19 cellular contexts compared by ENCODE assay signal in the genomic region with DNA sequence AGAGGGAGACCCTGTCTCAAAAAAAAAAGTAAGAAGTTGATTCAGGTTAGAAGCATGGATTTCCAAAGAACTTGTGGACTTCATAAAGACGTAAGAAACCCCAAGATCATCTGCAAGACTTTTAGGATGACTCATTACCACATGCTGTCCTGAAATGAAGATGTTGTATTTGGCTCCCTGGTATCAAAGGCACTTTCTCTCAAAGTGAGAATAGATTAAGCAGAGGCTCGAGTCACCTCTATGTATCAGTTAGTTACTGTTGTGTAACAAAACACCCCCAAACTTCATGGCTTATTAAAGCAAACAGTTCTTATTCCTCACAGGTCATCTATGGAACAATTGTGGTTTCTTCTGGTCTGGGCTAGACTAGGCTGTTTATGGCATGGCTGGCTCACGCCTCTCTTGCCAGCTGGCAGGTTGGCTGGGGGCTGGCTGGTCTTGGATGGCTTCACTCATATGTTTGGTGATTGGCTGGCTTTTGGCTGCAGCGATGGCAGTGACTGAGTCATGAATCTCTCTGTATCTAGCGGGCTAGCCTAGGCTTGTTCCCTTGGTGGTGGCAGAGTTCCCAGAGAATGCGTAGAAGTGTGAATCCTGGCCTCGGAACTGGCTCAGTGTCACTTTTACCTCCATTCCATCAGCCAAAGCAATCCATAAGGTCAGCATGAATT.
DNase-seq lines count a peak whose midpoint lies in the region; ATAC-seq, FAIRE-seq and TF ChIP-seq lines count a peak whose summit lies in the region.
"Had no signal": no experiment of that assay in that cellular context is flagged by ENCODE, and none has a peak within 500 bp of the region (broad histone marks: within the 10 kb centered on the region; RNA-seq: fewer than 3 reads in every experiment).

No MANE protein-coding gene starts in this region.

- no peak overlapping the region for H3K4me2 ChIP-seq in A549

- no peaks in the 10 kb centered on the region for H3K4me1 ChIP-seq in A549
- H3K4me1 ChIP-seq in CD8-positive, alpha-beta memory T cell (ENCODE audit: insufficient read depth, low read length): no peaks in the 10 kb centered on the region
- H3K4me1 ChIP-seq: esophagus muscularis mucosa, tibial nerve had no signal

- H3K27ac Mint-ChIP-seq in CD8-positive, alpha-beta memory T cell: no peak overlapping the region

- DNase-seq in A549 (ENCODE audit: low read depth in 1 of 2, low spot score in 1 of 2) (no peak), GM12865 (ENCODE audit: low read depth) (peak; percentile 13), RWPE1 (ENCODE audit: low spot score) (peak; percentile 85), fibroblast of gingiva (ENCODE audit: low read depth) (peak; percentile 13), cerebellum (ENCODE audit: low spot score) (no peak), T-helper 9 cell (no peak), EL (no peak)
- no peak for DNase-seq in CD8-positive, alpha-beta memory T cell
- DNase-seq: activated CD4-positive, alpha-beta T cell treated with anti-CD3 and anti-CD28 coated beads for 4 hours; anterior cingulate cortex; DMS153; left cardiac atrium; mucosa of descending colon; NCI-H226; occipital lobe; stimulated activated CD4-positive, alpha-beta T cell treated with anti-CD3 and anti-CD28 coated beads, Interleukin-4, amount 100 ng/mL, for 1 hour had no signal

- FAIRE-seq in A549 (lab: Jason Lieb, UNC): no peak

- H3K4me1 Mint-ChIP-seq in CD8-positive, alpha-beta memory T cell: no peaks in the 10 kb centered on the region

- no peak for TF ChIP-seq CTCF in A549 (IDR thresholded peaks at IDR 0.05)
- no peak for TF ChIP-seq CTCF in GM12865 (IDR thresholded peaks at IDR 0.05; ENCODE audit: insufficient read depth, low read depth, low read length, missing control alignments)
- TF ChIP-seq CTCF in RWPE1 (conservative IDR thresholded peaks at IDR 0.05; ENCODE audit: low read depth): no peak

- CTCF ChIA-PET in A549 (lab: Yijun Ruan, JAX) (no interaction called here), RWPE1 (lab: Yijun Ruan, JAX) (interaction anchor here (0.7 kb wide), 1 partner anchor 56 kb away, joined by 3 read pairs; no protein-coding TSS in a partner anchor)
- CTCF ChIA-PET in CD8-positive, alpha-beta memory T cell (lab: Charles Lee): no interaction called here

- TF ChIP-seq POLR2A in A549 (IDR thresholded peaks at IDR 0.05; ENCODE audit: low read length): no peak

- 65% methylated on average over 7 of the region's 7 CpGs for WGBS in A549 (ENCODE audit: missing lambda C conversion rate)

- no peaks in the 10 kb centered on the region for H3K27me3 ChIP-seq in CD8-positive, alpha-beta memory T cell (ENCODE audit: insufficient read depth, low read length, poor library complexity, severe bottlenecking)
- H3K27me3 ChIP-seq: esophagus muscularis mucosa, tibial nerve had no signal

- H3K4me3 Mint-ChIP-seq in CD8-positive, alpha-beta memory T cell: no peak overlapping the region

- no peak overlapping the region for H3K27ac ChIP-seq in A549
- peak overlapping the region; percentile 79 for H3K27ac ChIP-seq in RWPE1
- H3K27ac ChIP-seq in CD8-positive, alpha-beta memory T cell (ENCODE audit: low read depth, low read length): no peak overlapping the region
- H3K27ac ChIP-seq: coronary artery, esophagus muscularis mucosa, tibial nerve had no signal

- peaks cover 11 to 20% of the 10 kb centered on the region in 2 donors for H3K27me3 Mint-ChIP-seq in CD8-positive, alpha-beta memory T cell

- no peaks in the 10 kb centered on the region for H3K36me3 Mint-ChIP-seq in CD8-positive, alpha-beta memory T cell

- H3K4me3 ChIP-seq in A549: no peak overlapping the region
- H3K4me3 ChIP-seq in GM12865 (ENCODE audit: low read depth, low read length): no peak overlapping the region
- no peak overlapping the region for H3K4me3 ChIP-seq in CD8-positive, alpha-beta memory T cell (ENCODE audit: low read length)
- H3K4me3 ChIP-seq: coronary artery, esophagus muscularis mucosa, mucosa of descending colon, tibial nerve had no signal

- TF ChIP-seq RAD21 in A549 (conservative IDR thresholded peaks at IDR 0.05 in 1 of 2, IDR thresholded peaks at IDR 0.05 in 1 of 2): no peak

- H3K9me3 Mint-ChIP-seq in CD8-positive, alpha-beta memory T cell: no peaks in the 10 kb centered on the region

- H3K36me3 ChIP-seq in CD8-positive, alpha-beta memory T cell (ENCODE audit: insufficient read depth, low read length): no peaks in the 10 kb centered on the region
- H3K36me3 ChIP-seq: esophagus muscularis mucosa, tibial nerve had no signal

- H3K9me3 ChIP-seq in A549: peaks cover 13% of the 10 kb centered on the region
- no peaks in the 10 kb centered on the region for H3K9me3 ChIP-seq in CD8-positive, alpha-beta memory T cell (ENCODE audit: low read length)
- H3K9me3 ChIP-seq: mucosa of descending colon had no signal

- no peak for ATAC-seq in A549
- ATAC-seq: left cardiac atrium, mucosa of descending colon had no signal

- POLR2A ChIA-PET in A549 (lab: Yijun Ruan, JAX): no interaction called here
- POLR2A ChIA-PET in RWPE1 (lab: Yijun Ruan, JAX; ENCODE audit: low non-redundant PET): no interaction called here
- POLR2A ChIA-PET in CD8-positive, alpha-beta memory T cell (lab: Charles Lee): no interaction called here

- TF ChIP-seq EP300 in A549 (IDR thresholded peaks at IDR 0.05): no peak

TF ChIP-seq in A549, 52 proteins besides CTCF, POLR2A, EP300 and RAD21:
- TF ChIP-seq FOSL2 (IDR thresholded peaks at IDR 0.05) (no peak), FOSL2 (CRISPR knock-in tag; IDR thresholded peaks at IDR 0.05) (peak; percentile 3; the same call in 1 of the 2 replicates), ZC3H11A (IDR thresholded peaks at IDR 0.05) (no peak), CBX2 (IDR thresholded peaks at IDR 0.05; ENCODE audit: borderline replicate concordance, low read depth) (no peak)
- TF ChIP-seq, protein P1, sequence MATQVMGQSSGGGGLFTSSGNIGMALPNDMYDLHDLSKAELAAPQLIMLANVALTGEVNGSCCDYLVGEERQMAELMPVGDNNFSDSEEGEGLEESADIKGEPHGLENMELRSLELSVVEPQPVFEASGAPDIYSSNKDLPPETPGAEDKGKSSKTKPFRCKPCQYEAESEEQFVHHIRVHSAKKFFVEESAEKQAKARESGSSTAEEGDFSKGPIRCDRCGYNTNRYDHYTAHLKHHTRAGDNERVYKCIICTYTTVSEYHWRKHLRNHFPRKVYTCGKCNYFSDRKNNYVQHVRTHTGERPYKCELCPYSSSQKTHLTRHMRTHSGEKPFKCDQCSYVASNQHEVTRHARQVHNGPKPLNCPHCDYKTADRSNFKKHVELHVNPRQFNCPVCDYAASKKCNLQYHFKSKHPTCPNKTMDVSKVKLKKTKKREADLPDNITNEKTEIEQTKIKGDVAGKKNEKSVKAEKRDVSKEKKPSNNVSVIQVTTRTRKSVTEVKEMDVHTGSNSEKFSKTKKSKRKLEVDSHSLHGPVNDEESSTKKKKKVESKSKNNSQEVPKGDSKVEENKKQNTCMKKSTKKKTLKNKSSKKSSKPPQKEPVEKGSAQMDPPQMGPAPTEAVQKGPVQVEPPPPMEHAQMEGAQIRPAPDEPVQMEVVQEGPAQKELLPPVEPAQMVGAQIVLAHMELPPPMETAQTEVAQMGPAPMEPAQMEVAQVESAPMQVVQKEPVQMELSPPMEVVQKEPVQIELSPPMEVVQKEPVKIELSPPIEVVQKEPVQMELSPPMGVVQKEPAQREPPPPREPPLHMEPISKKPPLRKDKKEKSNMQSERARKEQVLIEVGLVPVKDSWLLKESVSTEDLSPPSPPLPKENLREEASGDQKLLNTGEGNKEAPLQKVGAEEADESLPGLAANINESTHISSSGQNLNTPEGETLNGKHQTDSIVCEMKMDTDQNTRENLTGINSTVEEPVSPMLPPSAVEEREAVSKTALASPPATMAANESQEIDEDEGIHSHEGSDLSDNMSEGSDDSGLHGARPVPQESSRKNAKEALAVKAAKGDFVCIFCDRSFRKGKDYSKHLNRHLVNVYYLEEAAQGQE (IDR thresholded peaks at IDR 0.05): no peak
- TF ChIP-seq, protein P2, sequence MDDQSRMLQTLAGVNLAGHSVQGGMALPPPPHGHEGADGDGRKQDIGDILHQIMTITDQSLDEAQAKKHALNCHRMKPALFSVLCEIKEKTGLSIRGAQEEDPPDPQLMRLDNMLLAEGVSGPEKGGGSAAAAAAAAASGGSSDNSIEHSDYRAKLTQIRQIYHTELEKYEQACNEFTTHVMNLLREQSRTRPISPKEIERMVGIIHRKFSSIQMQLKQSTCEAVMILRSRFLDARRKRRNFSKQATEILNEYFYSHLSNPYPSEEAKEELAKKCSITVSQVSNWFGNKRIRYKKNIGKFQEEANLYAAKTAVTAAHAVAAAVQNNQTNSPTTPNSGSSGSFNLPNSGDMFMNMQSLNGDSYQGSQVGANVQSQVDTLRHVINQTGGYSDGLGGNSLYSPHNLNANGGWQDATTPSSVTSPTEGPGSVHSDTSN (IDR thresholded peaks at IDR 0.05): no peak

Comparison
In these comparisons a context has a peak if more than half of its experiments do, and no peak if none do; other contexts are left out.
1. DNase-seq: peak in GM12865 (single experiment), RWPE1 (single experiment) and fibroblast of gingiva (single experiment); none in A549 (0 of 2), cerebellum (single experiment), T-helper 9 cell (single experiment), EL (single experiment) and CD8-positive, alpha-beta memory T cell (0 of 5).